Comparison of ENCODE assay signal across 1 cellular context in genomic region chr7:44052771-44053365, GRCh38.
TF ChIP-seq lines count a peak whose summit lies in the region.

No MANE protein-coding gene starts in this region.

TF ChIP-seq in HepG2, 621 proteins besides CTCF, POLR2A, EP300 and RAD21:
- TF ChIP-seq ZNF839 (CRISPR knock-in tag; IDR thresholded peaks at IDR 0.05; ENCODE audit: borderline replicate concordance): no peak
- no peak for TF ChIP-seq CENPBD1 (CRISPR knock-in tag; IDR thresholded peaks at IDR 0.05; ENCODE audit: borderline replicate concordance, low read depth)
- no peak for TF ChIP-seq NFIB (CRISPR knock-in tag; IDR thresholded peaks at IDR 0.05; ENCODE audit: borderline replicate concordance)
- no peak for TF ChIP-seq ZNF20 (CRISPR knock-in tag; IDR thresholded peaks at IDR 0.05)
TF ChIP-seq in HepG2: peak in this region for 0.
